ENCODE assay signal across 24 cellular contexts in genomic region chr6:44849829-44850228, GRCh38.
"Had no signal": no experiment of that assay in that cellular context is flagged by ENCODE, and none has a peak within 500 bp of the region (broad histone marks: within the 10 kb centered on the region; RNA-seq: fewer than 3 reads in every experiment).

No MANE protein-coding gene starts in this region.

- H3K27ac ChIP-seq: coronary artery, hepatocyte, lower lobe of right lung, neural progenitor cell, parathyroid adenoma, prostate gland, right lobe of liver, upper lobe of right lung, vagina had no signal

- FAIRE-seq: endothelial cell of umbilical vein, kidney had no signal

- H2AFZ ChIP-seq: hepatocyte, neural progenitor cell, parathyroid adenoma had no signal

- H3K4me2 ChIP-seq: hepatocyte, neural progenitor cell had no signal

- H3K27me3 ChIP-seq: hepatocyte, neural progenitor cell, right lobe of liver, tibial artery, upper lobe of right lung, vagina had no signal

- H3K9me3 ChIP-seq: left ventricle myocardium inferior, lower lobe of right lung, prostate gland, right lobe of liver, tibial artery, upper lobe of right lung, vagina had no signal

- H3K36me3 ChIP-seq: left ventricle myocardium inferior, lower lobe of right lung, neural progenitor cell, prostate gland, right lobe of liver, tibial artery, upper lobe of right lung, vagina had no signal

- DNase-seq: effector CD4-positive, alpha-beta T cell; endodermal cell; erythroblast; foreskin melanocyte; head of caudate nucleus; kidney; left cardiac atrium; left ventricle myocardium inferior; lower lobe of right lung; midbrain; nucleus accumbens; retina; right lobe of liver; stimulated activated naive CD4-positive, alpha-beta T cell treated with Interleukin-2 at 50 U/mL for 16 hours; tibial artery; upper lobe of right lung had no signal

- H3K9ac ChIP-seq: neural progenitor cell, parathyroid adenoma had no signal

- H3K4me1 ChIP-seq: left ventricle myocardium inferior, lower lobe of right lung, neural progenitor cell, parathyroid adenoma, prostate gland, right lobe of liver, tibial artery, upper lobe of right lung, vagina had no signal

- H3K4me3 ChIP-seq: coronary artery, hepatocyte, left ventricle myocardium inferior, lower lobe of right lung, neural progenitor cell, prostate gland, right lobe of liver, skin epidermis, tibial artery, upper lobe of right lung, vagina had no signal

- H3K79me2 ChIP-seq: hepatocyte, parathyroid adenoma had no signal
